In the genomic region with DNA sequence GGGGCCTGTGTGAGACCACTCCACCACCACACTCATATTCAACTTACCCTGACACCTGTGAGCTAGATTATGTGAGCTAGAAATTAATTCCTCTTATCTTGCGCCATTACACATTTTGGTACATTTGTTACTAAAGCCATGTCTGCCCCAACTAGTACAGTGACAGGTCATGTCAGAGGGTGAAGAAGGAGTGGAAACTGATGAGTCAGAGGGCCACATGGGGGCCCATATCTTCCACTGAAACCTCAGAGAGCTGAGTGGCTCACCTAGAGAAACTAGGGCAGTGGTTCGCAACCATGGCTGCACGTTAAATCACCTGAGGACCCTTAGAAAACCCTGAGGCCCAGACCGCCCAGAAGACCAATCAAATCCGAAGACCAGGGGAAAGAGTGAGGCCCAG, we compare ENCODE assay signal across 13 cellular contexts.
"Had no signal": no experiment of that assay in that cellular context is flagged by ENCODE, and none has a peak within 500 bp of the region (broad histone marks: within the 10 kb centered on the region; RNA-seq: fewer than 3 reads in every experiment).

No MANE protein-coding gene starts in this region.

- H3K4me1 Mint-ChIP-seq: central memory CD8-positive, alpha-beta T cell; natural killer cell had no signal

- H3K27ac Mint-ChIP-seq: activated naive CD8-positive, alpha-beta T cell; natural killer cell had no signal

- DNase-seq: brain microvascular endothelial cell; cortex of kidney; effector CD4-positive, alpha-beta T cell; foreskin fibroblast; glutamatergic neuron; kidney glomerular epithelial cell; mesendoderm; natural killer cell; Right ventricle myocardium superior; T1000; transverse colon had no signal

- ATAC-seq: natural killer cell had no signal

- H3K9me3 Mint-ChIP-seq: central memory CD8-positive, alpha-beta T cell; natural killer cell had no signal

- H3K4me3 Mint-ChIP-seq: activated naive CD8-positive, alpha-beta T cell; central memory CD8-positive, alpha-beta T cell; natural killer cell had no signal

- H3K27me3 Mint-ChIP-seq: activated naive CD8-positive, alpha-beta T cell had no signal

- H3K36me3 Mint-ChIP-seq: activated naive CD8-positive, alpha-beta T cell; natural killer cell had no signal
